Comparison of ENCODE assay signal across 1 cellular context in genomic region chr3:74426571-74426970, GRCh38.
TF ChIP-seq lines count a peak whose summit lies in the region.

No MANE protein-coding gene starts in this region.

TF ChIP-seq in SK-N-SH, 30 proteins besides CTCF, POLR2A, EP300 and RAD21 (continued from another document):
- TF ChIP-seq ZBTB33 (IDR thresholded peaks at IDR 0.05; ENCODE audit: borderline replicate concordance, low read depth) (no peak), FOSL2 (IDR thresholded peaks at IDR 0.05; ENCODE audit: borderline replicate concordance, low read depth) (no peak), MXI1 (IDR thresholded peaks at IDR 0.05; ENCODE audit: low read depth, low read length) (no peak), SIN3A (IDR thresholded peaks at IDR 0.05; ENCODE audit: borderline replicate concordance, low read depth, low read length) (no peak), YY1 (IDR thresholded peaks at IDR 0.05; ENCODE audit: low read depth) (no peak), POLR2AphosphoS5 (IDR thresholded peaks at IDR 0.05; ENCODE audit: low read depth, low read length) (no peak), GABPA (IDR thresholded peaks at IDR 0.05; ENCODE audit: low read depth) (no peak), RFX5 (IDR thresholded peaks at IDR 0.05; ENCODE audit: low read length) (no peak), JUND (IDR thresholded peaks at IDR 0.05) (no peak), NRF1 (IDR thresholded peaks at IDR 0.05; ENCODE audit: low read depth, low read length) (no peak), PBX3 (IDR thresholded peaks at IDR 0.05) (no peak), RXRA (IDR thresholded peaks at IDR 0.05; ENCODE audit: borderline replicate concordance, low read depth) (no peak), TCF12 (IDR thresholded peaks at IDR 0.05) (no peak), FOXJ3 (CRISPR knock-in tag; IDR thresholded peaks at IDR 0.05) (no peak), ELF1 (IDR thresholded peaks at IDR 0.05) (no peak)
